8 cellular contexts compared by ENCODE assay signal in genomic region chr12:12719496-12719895, GRCh38. TPM values are rescaled to one million over a fixed set of nuclear protein-coding genes. Genes with fewer than 3 reads are reported as not detected.
DNase-seq lines count a peak whose midpoint lies in the region; ATAC-seq and TF ChIP-seq lines count a peak whose summit lies in the region.

No MANE protein-coding gene starts in this region.

- H3K4me3 ChIP-seq in cardiac muscle cell (peak overlapping the region; percentile 98), epithelial cell of esophagus (ENCODE audit: low read length) (peak overlapping the region; percentile 98)

- H3K36me3 ChIP-seq in cardiac muscle cell: peaks cover 36% of the 10 kb centered on the region

- DNase-seq in cardiac muscle cell (ENCODE audit: low read depth in 1 of 2, low spot score in 1 of 2): peak in 1 of 2 donors; percentile 45
- no peak for DNase-seq in Right ventricle myocardium superior
- DNase-seq in SIG-M5 (lab: John Stamatoyannopoulos, UW): peak; percentile 28
- peak; percentile 44 for DNase-seq in epithelial cell of esophagus (ENCODE audit: low read depth)
- DNase-seq in pons (ENCODE audit: low spot score): peak; percentile 42
- no peak for DNase-seq in activated gamma-delta T cell treated with Interleukin-2 at 50 U/mL for 16 hours
- DNase-seq in AG08396 (ENCODE audit: low spot score): no peak
- DNase-seq in HEK293T (ENCODE audit: extremely low spot score): no peak

- no peak for ATAC-seq in Right ventricle myocardium superior (ENCODE audit: poor library complexity)

- no peaks in the 10 kb centered on the region for H3K27me3 ChIP-seq in cardiac muscle cell

- intact Hi-C loops in Right ventricle myocardium superior (cut with DNase I): loop anchor here (5.0 kb wide), 1 partner anchor 68 kb away; the partner anchor contains the start of gene APOLD1

- H3K27ac ChIP-seq in cardiac muscle cell: no peak overlapping the region

- H3K9me3 ChIP-seq in cardiac muscle cell (ENCODE audit: low read depth): no peaks in the 10 kb centered on the region

- H3K4me1 ChIP-seq in cardiac muscle cell (ENCODE audit: low read depth): peaks cover 42% of the 10 kb centered on the region

- CTCF ChIA-PET in HEK293T (lab: Yijun Ruan, JAX): interaction anchor here (0.6 to 2.4 kb wide), 3 partner anchors 16 to 210 kb away, joined by 3 to 18 read pairs (median 4); no protein-coding TSS in a partner anchor

- no peak for TF ChIP-seq CTCF in cardiac muscle cell (IDR thresholded peaks at IDR 0.05; ENCODE audit: low read depth, low read length)
- no peak for TF ChIP-seq CTCF in epithelial cell of esophagus (IDR thresholded peaks at IDR 0.05; ENCODE audit: insufficient read depth, low read depth, low read length, missing control alignments)

- POLR2A ChIA-PET in HEK293T (lab: Yijun Ruan, JAX): interaction anchor here (1.0 to 7.4 kb wide), 6 partner anchors 17 to 362 kb away, joined by 3 to 81 read pairs (median 4); no protein-coding TSS in a partner anchor

TF ChIP-seq in HEK293T, 16 proteins besides CTCF, POLR2A, EP300 and RAD21:
- TF ChIP-seq LEF1 (IDR thresholded peaks at IDR 0.05; ENCODE audit: borderline replicate concordance): no peak
- no peak for TF ChIP-seq PKNOX1 (IDR thresholded peaks at IDR 0.05)
- no peak for TF ChIP-seq L3MBTL2 (conservative IDR thresholded peaks at IDR 0.05)
- no peak for TF ChIP-seq ELF4 (IDR thresholded peaks at IDR 0.05)
- TF ChIP-seq CTBP1 (IDR thresholded peaks at IDR 0.05; ENCODE audit: borderline replicate concordance): no peak
- TF ChIP-seq FOXM1 (IDR thresholded peaks at IDR 0.05; ENCODE audit: borderline replicate concordance): no peak
- no peak for TF ChIP-seq TARDBP (IDR thresholded peaks at IDR 0.05)
- TF ChIP-seq FOXA1 (IDR thresholded peaks at IDR 0.05): no peak
- TF ChIP-seq SUZ12 (IDR thresholded peaks at IDR 0.05): no peak
- TF ChIP-seq FOXK2 (IDR thresholded peaks at IDR 0.05): no peak
- no peak for TF ChIP-seq HDGF (IDR thresholded peaks at IDR 0.05; ENCODE audit: borderline replicate concordance)
- no peak for TF ChIP-seq BHLHE40 (IDR thresholded peaks at IDR 0.05; ENCODE audit: borderline replicate concordance)
- TF ChIP-seq ZNF384 (IDR thresholded peaks at IDR 0.05): no peak
- no peak for TF ChIP-seq ARNT (IDR thresholded peaks at IDR 0.05)
- no peak for TF ChIP-seq SP1 (IDR thresholded peaks at IDR 0.05)
- no peak for TF ChIP-seq NFRKB (IDR thresholded peaks at IDR 0.05)
TF ChIP-seq in HEK293T: peak in this region for 0.

RNA-seq across cellular contexts. Expression of gene CDKN1B, which starts 2.3 kb away (rescaled TPM):
- 63.9 and 90.4 TPM in 2 replicates for total RNA-seq in cardiac muscle cell
- polyA plus RNA-seq in cardiac muscle cell: 5.8 and 15.2 TPM in 2 replicates
- total RNA-seq in Right ventricle myocardium superior: 37.5 TPM

RNA-seq across cellular contexts. Expression of gene GPR19, which starts 23.5 kb away (rescaled TPM):
- total RNA-seq in cardiac muscle cell: 1.0 and 1.6 TPM in 2 replicates
- polyA plus RNA-seq in cardiac muscle cell: 1.6 and 3.4 TPM in 2 replicates
- total RNA-seq in Right ventricle myocardium superior: not detected

Comparison
In these comparisons a context has a peak if more than half of its experiments do, and no peak if none do; other contexts are left out.
1. DNase-seq: peak in SIG-M5 (single experiment), epithelial cell of esophagus (single experiment) and pons (single experiment); none in Right ventricle myocardium superior (single experiment), activated gamma-delta T cell treated with Interleukin-2 at 50 U/mL for 16 hours (single experiment), AG08396 (single experiment) and HEK293T (single experiment).